In genomic region chr11:59207988-59208432, GRCh38 we compare ENCODE assay signal across 7 cellular contexts. TPM values are rescaled to one million over a fixed set of nuclear protein-coding genes. Genes with fewer than 3 reads are reported as not detected.
DNase-seq lines count a peak whose midpoint lies in the region; ATAC-seq and TF ChIP-seq lines count a peak whose summit lies in the region.

No MANE protein-coding gene starts in this region.

- H3K9me3 ChIP-seq in SJSA1 (replicated peaks) = no peaks in the 10 kb centered on the region

- H3K9me3 Mint-ChIP-seq in MCF 10A (ENCODE audit: unreplicated experiment) = no peaks in the 10 kb centered on the region

- ATAC-seq in GM21526 (IDR thresholded peaks at IDR 0.05; ENCODE audit: low FRiP score, unreplicated experiment) = peak; percentile 65

- peaks cover 11% of the 10 kb centered on the region for H3K4me1 Mint-ChIP-seq in MCF 10A (ENCODE audit: insufficient read depth, unreplicated experiment)

- H3K4me1 ChIP-seq in SJSA1 (replicated peaks) = peaks cover 42% of the 10 kb centered on the region

- peaks cover 17% of the 10 kb centered on the region for H3K27me3 Mint-ChIP-seq in MCF 10A (ENCODE audit: insufficient read depth, unreplicated experiment)

- DNase-seq in GM10248 (ENCODE audit: extremely low spot score) = peak; percentile 62
- DNase-seq in HT-29 (ENCODE audit: low spot score) = peak; percentile 65
- DNase-seq in SJSA1 (ENCODE audit: low read depth in 1 of 2, low spot score in 2 of 2) = peak; percentile 80 to 90
- DNase-seq in MCF 10A (ENCODE audit: unreplicated experiment) = peak; percentile 59
- DNase-seq in kidney glomerular epithelial cell (lab: John Stamatoyannopoulos, UW) = peak; percentile 89
- peak in 2 of 3 experiments; percentile 19 to 26 for DNase-seq in stimulated activated CD4-positive, alpha-beta T cell treated with anti-CD3 and anti-CD28 coated beads, TNF-alpha, amount 100 ng/mL, for 4 hours (ENCODE audit: low read depth in 3 of 3)

- no peak overlapping the region for H3K4me3 ChIP-seq in SJSA1

- H3K27me3 ChIP-seq in SJSA1 (replicated peaks) = no peaks in the 10 kb centered on the region

- H3K36me3 ChIP-seq in SJSA1 = peaks cover 25% of the 10 kb centered on the region

- peaks cover 18% of the 10 kb centered on the region for H3K36me3 Mint-ChIP-seq in MCF 10A (ENCODE audit: insufficient read depth, unreplicated experiment)

- POLR2A ChIA-PET in GM10248 (lab: Yijun Ruan, JAX) = no interaction called here
- POLR2A ChIA-PET in MCF 10A (lab: Yijun Ruan, JAX) = interaction anchor here (0.7 to 0.8 kb wide), 2 partner anchors 35 to 37 kb away, joined by 3 read pairs; no protein-coding TSS in a partner anchor

- no peak overlapping the region for H3K4me3 Mint-ChIP-seq in MCF 10A (ENCODE audit: unreplicated experiment)

- BruUV-seq in MCF 10A (replicated peaks; lab: Mats Ljungman, UMichigan) = no TSS peak

- TF ChIP-seq CTCF in GM10248 (IDR thresholded peaks at IDR 0.05; ENCODE audit: control extremely low read depth, extremely low read depth, low read depth, missing control alignments) (peak; percentile 66), MCF 10A (IDR thresholded peaks at IDR 0.05; ENCODE audit: unreplicated experiment) (peak; percentile 62)

- peak overlapping the region; percentile 37 for H3K27ac ChIP-seq in SJSA1

- CTCF ChIA-PET in GM10248 (lab: Yijun Ruan, JAX) (interaction anchor here (0.9 to 36.1 kb wide), 6 partner anchors 13 to 50 kb away, joined by 3 to 962 read pairs (median 4); partner anchors contain the start of gene DTX4), MCF 10A (lab: Yijun Ruan, JAX) (interaction anchor here (1.0 to 11.8 kb wide), 5 partner anchors 10 to 78 kb away, joined by 3 to 530 read pairs (median 11); partner anchors contain the start of gene DTX4)

- intact Hi-C loops in MCF 10A (cut with micrococcal nuclease) = loop anchor here (1.0 kb wide), 3 partner anchors 37 to 472 kb away; no protein-coding TSS in a partner anchor

- no peak overlapping the region for H3K27ac Mint-ChIP-seq in MCF 10A (ENCODE audit: low read depth, unreplicated experiment)

RNA-seq across cellular contexts. Expression of gene MPEG1, which starts 4.7 kb away (rescaled TPM):
- not detected in 2 replicates for total RNA-seq in HT-29 (2014; rRNA removed; shearing (Covaris generic))
- total RNA-seq in SJSA1 (2014; rRNA removed; shearing (Covaris generic)) = not detected in 2 replicates
- total RNA-seq in MCF 10A (2022) = not detected in 2 replicates

RNA-seq across cellular contexts. Expression of gene DTX4, which starts 36.1 kb away (rescaled TPM):
- 20.8 and 22.6 TPM in 2 replicates for total RNA-seq in HT-29 (2014; rRNA removed; shearing (Covaris generic))
- total RNA-seq in SJSA1 (2014; rRNA removed; shearing (Covaris generic)) = 4.1 and 7.6 TPM in 2 replicates
- 3.4 and 4.2 TPM in 2 replicates for total RNA-seq in MCF 10A (2022)

Comparison
In these comparisons a context has a peak if more than half of its experiments do, and no peak if none do; other contexts are left out.
1. DNase-seq: peak in every context shown above with its lines; median percentile 89 in kidney glomerular epithelial cell; 85 in SJSA1; 65 in HT-29; 62 in GM10248; 59 in MCF 10A; 22 in stimulated activated CD4-positive, alpha-beta T cell treated with anti-CD3 and anti-CD28 coated beads, TNF-alpha, amount 100 ng/mL, for 4 hours.